ENCODE assay signal across 9 cellular contexts in genomic region chr5:168851902-168852321, GRCh38.
DNase-seq lines count a peak whose midpoint lies in the region; ATAC-seq and TF ChIP-seq lines count a peak whose summit lies in the region.
"Had no signal": no experiment of that assay in that cellular context is flagged by ENCODE, and none has a peak within 500 bp of the region (broad histone marks: within the 10 kb centered on the region; RNA-seq: fewer than 3 reads in every experiment).

No MANE protein-coding gene starts in this region.

- peak overlapping the region; percentile 44 to 83 for H3K27ac Mint-ChIP-seq in effector memory CD8-positive, alpha-beta T cell

- TF ChIP-seq CTCF in LNCaP clone FGC (IDR thresholded peaks at IDR 0.05; ENCODE audit: control insufficient read depth, extremely low read depth, insufficient read depth), result no peak

- peaks cover 5 to 8% of the 10 kb centered on the region in 2 donors for H3K4me1 Mint-ChIP-seq in effector memory CD8-positive, alpha-beta T cell (ENCODE audit: low read depth in 2 of 2)

- peaks cover 0 to 11% of the 10 kb centered on the region in 2 donors for H3K27me3 Mint-ChIP-seq in effector memory CD8-positive, alpha-beta T cell

- no peaks in the 10 kb centered on the region for H3K36me3 Mint-ChIP-seq in effector memory CD8-positive, alpha-beta T cell (ENCODE audit: insufficient read depth)

- DNase-seq in stimulated activated CD8-positive, alpha-beta memory T cell treated with anti-CD3 and anti-CD28 coated beads, Interleukin-4, amount 100 ng/mL, for 24 hours (ENCODE audit: low read depth), result peak; percentile 2
- no peak for DNase-seq in stimulated activated CD8-positive, alpha-beta memory T cell treated with anti-CD3 and anti-CD28 coated beads, Interleukin-4, amount 100 ng/mL, for 48 hours
- DNase-seq in LNCaP clone FGC (ENCODE audit: low read depth) (peak; percentile 35), ureter (ENCODE audit: low spot score) (peak; percentile 46), iPS-NIHi11 (ENCODE audit: low spot score) (no peak)
- DNase-seq in effector memory CD8-positive, alpha-beta T cell, result no peak
- DNase-seq: activated CD4-positive, alpha-beta T cell treated with anti-CD3 and anti-CD28 coated beads, Interleukin-2, amount 50 U/mL, for 1 hour had no signal

- ATAC-seq in effector memory CD8-positive, alpha-beta T cell (replicated peaks), result peak; percentile 66
- ATAC-seq in HG02763 (IDR thresholded peaks at IDR 0.05; ENCODE audit: unreplicated experiment), result no peak
- no peak for ATAC-seq in GM21367 (IDR thresholded peaks at IDR 0.05; ENCODE audit: unreplicated experiment)

- peak overlapping the region; percentile 50 to 55 for H3K4me3 Mint-ChIP-seq in effector memory CD8-positive, alpha-beta T cell

- no peaks in the 10 kb centered on the region for H3K9me3 Mint-ChIP-seq in effector memory CD8-positive, alpha-beta T cell

- H3K4me3 ChIP-seq in LNCaP clone FGC (ENCODE audit: low read depth, low read length), result no peak overlapping the region

Comparison
In these comparisons a context has a peak if more than half of its experiments do, and no peak if none do; other contexts are left out.
1. DNase-seq: peak in stimulated activated CD8-positive, alpha-beta memory T cell treated with anti-CD3 and anti-CD28 coated beads, Interleukin-4, amount 100 ng/mL, for 24 hours (single experiment), LNCaP clone FGC (single experiment) and ureter (single experiment); none in stimulated activated CD8-positive, alpha-beta memory T cell treated with anti-CD3 and anti-CD28 coated beads, Interleukin-4, amount 100 ng/mL, for 48 hours (single experiment), effector memory CD8-positive, alpha-beta T cell (0 of 3) and iPS-NIHi11 (single experiment).